In genomic region chr5:58922392-58923171, GRCh38 we compare ENCODE assay signal across 11 cellular contexts.
DNase-seq lines count a peak whose midpoint lies in the region; ATAC-seq and TF ChIP-seq lines count a peak whose summit lies in the region.
"Had no signal": no experiment of that assay in that cellular context is flagged by ENCODE, and none has a peak within 500 bp of the region (broad histone marks: within the 10 kb centered on the region; RNA-seq: fewer than 3 reads in every experiment).

No MANE protein-coding gene starts in this region.

- no peak for TF ChIP-seq POLR2A in esophagus squamous epithelium (IDR thresholded peaks at IDR 0.05)

- no peak overlapping the region for H3K4ac ChIP-seq in mesendoderm (ENCODE audit: low read depth, low read length)

- H3K36me3 Mint-ChIP-seq in CD4-positive, alpha-beta T cell (ENCODE audit: low read depth) = no peaks in the 10 kb centered on the region
- no peaks in the 10 kb centered on the region for H3K36me3 Mint-ChIP-seq in WTC11

- H3K4me3 ChIP-seq in esophagus squamous epithelium (peak overlapping the region in 1 of 4 donors; percentile 26), mesendoderm (ENCODE audit: low read length) (no peak overlapping the region)

- POLR2A ChIA-PET in CD4-positive, alpha-beta T cell (lab: Charles Lee) = no interaction called here
- POLR2A ChIA-PET in WTC11 (lab: Charles Lee) = no interaction called here

- H3K9ac ChIP-seq in mesendoderm (ENCODE audit: low read length) = no peak overlapping the region

- WGBS in esophagus squamous epithelium, 2 donors = 8 to 58% methylated on average over 8 to 12 of the region's 15 CpGs
- WGBS in mesendoderm (ENCODE audit: extremely low coverage, insufficient coverage, low lambda C conversion rate) = no CpG with 5 or more reads among the region's 15 CpGs

- peak overlapping the region; percentile 6 for H3K56ac ChIP-seq in mesendoderm (ENCODE audit: low read length)

- DNase-seq in NCI-H69 (lab: John Stamatoyannopoulos, UW) (peak; percentile 61), esophagus squamous epithelium (lab: John Stamatoyannopoulos, UW) (no peak), mesendoderm (no peak), substantia nigra (lab: John Stamatoyannopoulos, UW) (peak in 47 of 49 donors; percentile 2 to 83 (median 62)), NCI-H1417 (lab: John Stamatoyannopoulos, UW) (no peak), WTC11 (ENCODE audit: low spot score) (no peak)
- DNase-seq in CD4-positive, alpha-beta T cell = no peak
- DNase-seq: activated T-cell treated with anti-CD3 and anti-CD28 coated beads, Interleukin-2, amount 50 U/mL, for 4 hours; DND-41 had no signal

- H3K23ac ChIP-seq in mesendoderm (ENCODE audit: low read length) = no peak overlapping the region

- H3K18ac ChIP-seq in mesendoderm (ENCODE audit: low read length) = no peak overlapping the region

- H3K79me1 ChIP-seq in mesendoderm (ENCODE audit: low read length) = no peaks in the 10 kb centered on the region

- H3K27me3 Mint-ChIP-seq in CD4-positive, alpha-beta T cell = peaks cover 4% of the 10 kb centered on the region
- peaks cover 88% of the 10 kb centered on the region for H3K27me3 Mint-ChIP-seq in WTC11 (ENCODE audit: low read depth)

- ATAC-seq in CD4-positive, alpha-beta T cell (ENCODE audit: poor library complexity) = no peak
- ATAC-seq in WTC11 (no peak), HG03139 (IDR thresholded peaks at IDR 0.05; ENCODE audit: unreplicated experiment) (no peak)
- ATAC-seq: activated T-cell treated with anti-CD3 and anti-CD28 coated beads, Interleukin-2, amount 50 U/mL, for 4 hours had no signal

- no peak overlapping the region for H2BK120ac ChIP-seq in mesendoderm (ENCODE audit: low read depth, low read length)

- H3K4me1 Mint-ChIP-seq in CD4-positive, alpha-beta T cell (ENCODE audit: low read depth) = peaks cover 7% of the 10 kb centered on the region
- H3K4me1 Mint-ChIP-seq in WTC11 = peaks cover 72% of the 10 kb centered on the region

- TF ChIP-seq CTCF in esophagus squamous epithelium (IDR thresholded peaks at IDR 0.05) (peak in 1 of 6 experiments; percentile 9), WTC11 (IDR thresholded peaks at IDR 0.05) (no peak)
- TF ChIP-seq CTCF in CD4-positive, alpha-beta T cell (IDR thresholded peaks at IDR 0.05) = no peak

- no peak overlapping the region for H2AK5ac ChIP-seq in mesendoderm (ENCODE audit: low read length)

- no peak overlapping the region for H3K4me2 ChIP-seq in mesendoderm (ENCODE audit: low read length)

- H3K27me3 ChIP-seq in esophagus squamous epithelium (no peaks in the 10 kb centered on the region), mesendoderm (ENCODE audit: insufficient read depth, low read length, poor library complexity) (no peaks in the 10 kb centered on the region)
- H3K27me3 ChIP-seq in CD4-positive, alpha-beta T cell (ENCODE audit: control insufficient read depth, insufficient read depth, low read length) = no peaks in the 10 kb centered on the region

- H3K36me3 ChIP-seq in esophagus squamous epithelium (no peaks in the 10 kb centered on the region), mesendoderm (ENCODE audit: control insufficient read depth, insufficient read depth, low read length) (no peaks in the 10 kb centered on the region)

- no peaks in the 10 kb centered on the region for H3K9me3 Mint-ChIP-seq in CD4-positive, alpha-beta T cell
- H3K9me3 Mint-ChIP-seq in WTC11 = no peaks in the 10 kb centered on the region
- H3K9me3 Mint-ChIP-seq: activated T-cell treated with anti-CD3 and anti-CD28 coated beads, Interleukin-2, amount 50 U/mL, for 4 hours had no signal

- H3K27ac Mint-ChIP-seq in CD4-positive, alpha-beta T cell = no peak overlapping the region
- no peak overlapping the region for H3K27ac Mint-ChIP-seq in WTC11

- H3K79me2 ChIP-seq in mesendoderm (ENCODE audit: control insufficient read depth, insufficient read depth, low read length) = no peaks in the 10 kb centered on the region

- intact Hi-C loops in esophagus squamous epithelium (cut with DNase I) = no loop called here
- intact Hi-C loops in CD4-positive, alpha-beta T cell (cut with DNase I, micrococcal nuclease) = no loop called here

- peak overlapping the region; percentile 41 to 85 (median 72) for H3K27ac ChIP-seq in esophagus squamous epithelium
- no peak overlapping the region for H3K27ac ChIP-seq in mesendoderm (ENCODE audit: low read depth, low read length)
- H3K27ac ChIP-seq in substantia nigra (ENCODE audit: low read depth, low read length, poor library complexity, severe bottlenecking) = peak overlapping the region; percentile 21
- H3K27ac ChIP-seq in CD4-positive, alpha-beta T cell (ENCODE audit: low read depth, low read length) = no peak overlapping the region
- H3K27ac ChIP-seq: epithelial cell of prostate had no signal

- no peak overlapping the region for H2BK15ac ChIP-seq in mesendoderm (replicated peaks; ENCODE audit: low read depth)

- CTCF ChIA-PET in CD4-positive, alpha-beta T cell (lab: Charles Lee) = no interaction called here
- CTCF ChIA-PET in WTC11 (lab: Charles Lee) = no interaction called here

- H3K4me1 ChIP-seq in esophagus squamous epithelium (peaks cover 0 to 33% (median 5%) of the 10 kb centered on the region in 3 donors), mesendoderm (ENCODE audit: control insufficient read depth, low read depth, low read length) (no peaks in the 10 kb centered on the region)

- no peak overlapping the region for H3K4me3 Mint-ChIP-seq in CD4-positive, alpha-beta T cell
- no peak overlapping the region for H3K4me3 Mint-ChIP-seq in WTC11
- H3K4me3 Mint-ChIP-seq: activated T-cell treated with anti-CD3 and anti-CD28 coated beads, Interleukin-2, amount 50 U/mL, for 4 hours had no signal

- no peak overlapping the region for H4K5ac ChIP-seq in mesendoderm (ENCODE audit: low read length)

- H2BK5ac ChIP-seq in mesendoderm (ENCODE audit: low read length) = no peak overlapping the region

- no peak overlapping the region for H4K8ac ChIP-seq in mesendoderm (ENCODE audit: low read depth, low read length)

- no peaks in the 10 kb centered on the region for H3K9me3 ChIP-seq in esophagus squamous epithelium
- no peaks in the 10 kb centered on the region for H3K9me3 ChIP-seq in CD4-positive, alpha-beta T cell (ENCODE audit: control insufficient read depth, low read length)

TF ChIP-seq in WTC11, 78 proteins besides CTCF, POLR2A, EP300 and RAD21 (continues in another document):
- TF ChIP-seq TCF7 (CRISPR knock-in tag; IDR thresholded peaks at IDR 0.05; ENCODE audit: low read depth) = no peak
- TF ChIP-seq AFF4 (CRISPR knock-in tag; IDR thresholded peaks at IDR 0.05; ENCODE audit: borderline replicate concordance) = no peak
- TF ChIP-seq AR (CRISPR knock-in tag; IDR thresholded peaks at IDR 0.05) = no peak

Comparison
In these comparisons a context has a peak if more than half of its experiments do, and no peak if none do; other contexts are left out.
1. DNase-seq: peak in NCI-H69 (single experiment) and substantia nigra (47 of 49); none in esophagus squamous epithelium (single experiment), mesendoderm (single experiment), NCI-H1417 (0 of 3), CD4-positive, alpha-beta T cell (0 of 10) and WTC11 (single experiment).
2. H3K27ac ChIP-seq: peak in esophagus squamous epithelium (4 of 4) and substantia nigra (single experiment); none in mesendoderm (single experiment) and CD4-positive, alpha-beta T cell (single experiment).